ENCODE assay signal across 19 cellular contexts in the genomic region with DNA sequence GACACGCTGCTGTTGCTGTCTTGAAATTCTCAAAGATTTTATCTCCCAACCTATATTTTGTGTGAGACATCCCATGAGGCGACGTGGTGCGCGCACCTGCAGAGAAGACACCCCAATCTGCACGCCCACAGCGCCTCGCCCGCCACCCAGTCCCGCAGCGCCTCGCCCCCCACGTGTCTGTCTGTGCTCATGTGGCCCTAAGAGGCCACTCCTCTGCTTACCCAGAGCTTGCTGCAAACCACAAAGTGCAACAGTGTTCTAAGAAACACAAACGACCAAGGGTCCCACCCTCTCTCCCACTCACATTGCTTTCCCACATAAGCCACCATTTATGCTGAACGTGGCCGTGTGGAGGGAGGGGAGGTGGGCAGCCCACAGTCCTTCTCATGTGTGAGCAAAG.
"Had no signal": no experiment of that assay in that cellular context is flagged by ENCODE, and none has a peak within 500 bp of the region (broad histone marks: within the 10 kb centered on the region; RNA-seq: fewer than 3 reads in every experiment).

No MANE protein-coding gene starts in this region.

- H3K4me1 ChIP-seq: gastrocnemius medialis, heart left ventricle, spleen, upper lobe of right lung had no signal

- H3K27me3 ChIP-seq: esophagus squamous epithelium, gastrocnemius medialis, neural progenitor cell, upper lobe of right lung had no signal

- H3K4me1 Mint-ChIP-seq: activated naive CD8-positive, alpha-beta T cell treated with anti-CD3 and anti-CD28 coated beads for 36 hours; central memory CD8-positive, alpha-beta T cell; naive B cell had no signal

- H3K4me3 ChIP-seq: dorsolateral prefrontal cortex, esophagus squamous epithelium, gastrocnemius medialis, heart left ventricle, lung, neural progenitor cell, spleen, upper lobe of right lung had no signal

- H3K4me2 ChIP-seq: neural progenitor cell had no signal

- H2AFZ ChIP-seq: neural progenitor cell had no signal

- H3K27ac ChIP-seq: dorsolateral prefrontal cortex, esophagus squamous epithelium, gastrocnemius medialis, heart left ventricle, neural progenitor cell, spleen, upper lobe of right lung had no signal

- H3K27ac Mint-ChIP-seq: activated CD4-positive, alpha-beta memory T cell treated with anti-CD3 and anti-CD28 coated beads for 36 hours; activated naive CD8-positive, alpha-beta T cell treated with anti-CD3 and anti-CD28 coated beads for 36 hours; activated T-helper 2 cell treated with anti-CD3 and anti-CD28 coated beads, Interferon-gamma antibody, Interleukin-2, Interleukin-4, amounts not matched to agents 10 μg/mL and 5 μg/mL and 100 μg/mL, durations not matched to agents 14 hours and 24 hours and 36 hours; naive B cell; neural progenitor cell had no signal

- H3K27me3 Mint-ChIP-seq: naive B cell had no signal

- H3K36me3 ChIP-seq: esophagus squamous epithelium, gastrocnemius medialis, heart left ventricle, neural progenitor cell, spleen, upper lobe of right lung had no signal

- H3K9me3 ChIP-seq: esophagus squamous epithelium, gastrocnemius medialis, heart left ventricle, upper lobe of right lung had no signal

- H3K9ac ChIP-seq: neural progenitor cell had no signal

- H3K36me3 Mint-ChIP-seq: activated CD4-positive, alpha-beta memory T cell treated with anti-CD3 and anti-CD28 coated beads for 36 hours; activated naive CD8-positive, alpha-beta T cell treated with anti-CD3 and anti-CD28 coated beads for 36 hours had no signal

- DNase-seq: activated CD4-positive, alpha-beta memory T cell treated with anti-CD3 and anti-CD28 coated beads for 36 hours; activated CD4-positive, alpha-beta T cell treated with anti-CD3 and anti-CD28 coated beads for 48 hours; activated naive CD4-positive, alpha-beta T cell; activated naive CD8-positive, alpha-beta T cell treated with anti-CD3 and anti-CD28 coated beads for 36 hours; activated T-cell treated with anti-CD3 and anti-CD28 coated beads, Interleukin-2, amount 50 U/mL, for 4 hours; dorsolateral prefrontal cortex; esophagus squamous epithelium; gastrocnemius medialis; heart left ventricle; naive B cell; retina; spleen; stimulated activated CD4-positive, alpha-beta T cell treated with anti-CD3 and anti-CD28 coated beads, Interleukin-4, amount 100 ng/mL, for 1 hour; stimulated activated naive CD4-positive, alpha-beta T cell treated with Interleukin-2 at 50 U/mL for 16 hours; upper lobe of right lung had no signal

- H3K9me3 Mint-ChIP-seq: activated CD4-positive, alpha-beta memory T cell treated with anti-CD3 and anti-CD28 coated beads for 36 hours; central memory CD8-positive, alpha-beta T cell had no signal

- H3K4me3 Mint-ChIP-seq: activated CD4-positive, alpha-beta memory T cell treated with anti-CD3 and anti-CD28 coated beads for 36 hours; activated naive CD8-positive, alpha-beta T cell treated with anti-CD3 and anti-CD28 coated beads for 36 hours; activated T-cell treated with anti-CD3 and anti-CD28 coated beads, Interleukin-2, amount 50 U/mL, for 4 hours; central memory CD8-positive, alpha-beta T cell; naive B cell; neural progenitor cell had no signal
